8 cellular contexts compared by ENCODE assay signal in the genomic region with DNA sequence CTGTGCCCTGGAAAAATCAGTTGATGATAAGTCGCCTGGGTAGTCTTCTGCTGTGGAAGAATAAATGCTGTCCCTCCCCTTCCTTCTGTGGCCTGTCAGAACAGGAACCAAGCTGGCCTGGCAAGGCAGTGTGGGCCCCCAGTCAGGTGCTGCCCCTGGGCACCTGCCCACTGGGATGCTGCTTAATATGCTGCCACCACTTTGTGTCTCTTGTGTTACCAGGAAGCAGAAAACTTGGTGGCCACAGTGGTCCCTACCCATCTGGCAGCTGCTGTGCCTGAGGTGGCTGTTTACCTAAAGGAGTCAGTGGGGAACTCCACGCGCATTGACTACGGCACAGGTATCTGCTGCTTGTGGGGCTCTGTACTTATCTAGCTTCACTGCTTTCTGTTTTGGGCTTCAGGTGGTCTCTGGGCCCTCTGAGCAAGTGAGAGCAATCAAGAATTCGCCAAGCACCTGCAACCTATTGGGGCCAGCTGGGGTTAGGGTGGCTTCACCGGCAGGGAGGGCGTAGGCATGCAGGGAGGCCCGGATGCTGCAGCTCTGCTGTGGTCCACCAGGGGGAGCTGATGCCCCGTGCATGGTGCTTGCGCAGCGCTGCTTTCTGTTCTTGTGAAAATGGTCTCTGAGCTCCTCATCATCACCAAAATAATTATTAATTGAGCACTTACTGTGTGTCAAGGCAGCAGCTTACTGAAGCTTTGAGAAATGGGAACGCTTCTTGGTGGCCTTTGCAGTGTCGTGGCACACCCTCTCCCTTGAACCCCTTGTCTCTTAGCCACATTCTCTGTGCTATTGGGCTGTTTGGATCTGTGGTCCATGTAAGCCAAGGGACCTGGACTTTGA. TPM values are rescaled to one million over a fixed set of nuclear protein-coding genes. Genes with fewer than 3 reads are reported as not detected.
DNase-seq lines count a peak whose midpoint lies in the region; ATAC-seq lines count a peak whose summit lies in the region.

No MANE protein-coding gene starts in this region.

- H3K9me3 Mint-ChIP-seq in activated naive CD4-positive, alpha-beta T cell treated with anti-CD3 and anti-CD28 coated beads, Interleukin-2, amount 50 U/mL, for 72 hours, result no peaks in the 10 kb centered on the region

- ATAC-seq in activated naive CD4-positive, alpha-beta T cell treated with anti-CD3 and anti-CD28 coated beads, Interleukin-2, amount 50 U/mL, for 72 hours, result peak; percentile 95 to 96

- intact Hi-C loops in cardiac septum (cut with DNase I), result loop anchor here (5.0 kb wide), 1 partner anchor 656 kb away; no protein-coding TSS in a partner anchor

- H3K27ac Mint-ChIP-seq in activated naive CD4-positive, alpha-beta T cell treated with anti-CD3 and anti-CD28 coated beads, Interleukin-2, amount 50 U/mL, for 72 hours, result no peak overlapping the region

- in situ Hi-C loops in KBM-7 (cut with MboI; ENCODE audit: low pct_unique_long_range_greater_than_20kb, low sequenced_read_pairs), result loop anchor here (10.0 to 25.0 kb wide), 2 partner anchors 483 to 656 kb away; no protein-coding TSS in a partner anchor

- H3K36me3 Mint-ChIP-seq in activated naive CD4-positive, alpha-beta T cell treated with anti-CD3 and anti-CD28 coated beads, Interleukin-2, amount 50 U/mL, for 72 hours, result peaks cover 4 to 6% of the 10 kb centered on the region in 2 donors

- DNase-seq in NCI-H146 (lab: John Stamatoyannopoulos, UW), result peak; percentile 6
- no peak for DNase-seq in NCI-H146 treated with DMSO at 0.1 percent for 48 hours (lab: John Stamatoyannopoulos, UW; ENCODE audit: unreplicated experiment)
- peak; percentile 81 for DNase-seq in KBM-7
- DNase-seq in T follicular helper cell (ENCODE audit: low read depth), result peak; percentile 78
- DNase-seq in activated naive CD4-positive, alpha-beta T cell treated with anti-CD3 and anti-CD28 coated beads, Interleukin-2, amount 50 U/mL, for 72 hours (ENCODE audit: low spot score in 2 of 2), result peak; percentile 78 to 92
- peak; percentile 91 for DNase-seq in cardiac septum (ENCODE audit: low spot score)
- peak; percentile 54 for DNase-seq in renal cortical epithelial cell (ENCODE audit: low read depth)
- DNase-seq in NCI-H1048 (lab: John Stamatoyannopoulos, UW), result no peak

RNA-seq across cellular contexts. Expression of a gene that starts 20.3 kb away (rescaled TPM):
- total RNA-seq in activated naive CD4-positive, alpha-beta T cell treated with anti-CD3 and anti-CD28 coated beads, Interleukin-2, amount 50 U/mL, for 72 hours, result 100 to 1,000 TPM in 1 of 2 donors, 10 to 100 TPM in 1; 93.1 to 109 TPM
- total RNA-seq in cardiac septum (204 TPM), renal cortical epithelial cell (167 and 235 TPM in 2 replicates)

RNA-seq across cellular contexts. Expression of a gene that starts 20.9 kb away (rescaled TPM):
- 10 to 100 TPM; 14.7 to 35.6 TPM for total RNA-seq in activated naive CD4-positive, alpha-beta T cell treated with anti-CD3 and anti-CD28 coated beads, Interleukin-2, amount 50 U/mL, for 72 hours
- 68.1 TPM for total RNA-seq in cardiac septum
- 27.1 and 57.2 TPM in 2 replicates for total RNA-seq in renal cortical epithelial cell

RNA-seq across cellular contexts. Expression of a gene that starts 46.5 kb away (rescaled TPM):
- total RNA-seq in activated naive CD4-positive, alpha-beta T cell treated with anti-CD3 and anti-CD28 coated beads, Interleukin-2, amount 50 U/mL, for 72 hours, result 1 to 10 TPM; 3.6 to 5.7 TPM
- 12.6 TPM for total RNA-seq in cardiac septum
- total RNA-seq in renal cortical epithelial cell, result 17.4 and 40.6 TPM in 2 replicates

RNA-seq across cellular contexts. Expression of a gene that starts 50.6 kb away (rescaled TPM):
- total RNA-seq in activated naive CD4-positive, alpha-beta T cell treated with anti-CD3 and anti-CD28 coated beads, Interleukin-2, amount 50 U/mL, for 72 hours, result 10 to 100 TPM; 11.6 to 36.1 TPM
- 4.8 TPM for total RNA-seq in cardiac septum
- total RNA-seq in renal cortical epithelial cell, result 9.6 and 12.0 TPM in 2 replicates

Comparison
In these comparisons a context has a peak if more than half of its experiments do, and no peak if none do; other contexts are left out.
1. DNase-seq: peak in NCI-H146 (single experiment), KBM-7 (single experiment), T follicular helper cell (single experiment), activated naive CD4-positive, alpha-beta T cell treated with anti-CD3 and anti-CD28 coated beads, Interleukin-2, amount 50 U/mL, for 72 hours (2 of 2), cardiac septum (single experiment) and renal cortical epithelial cell (single experiment); none in NCI-H146 treated with DMSO at 0.1 percent for 48 hours (single experiment) and NCI-H1048 (single experiment).